In genomic region chr4:24240655-24241054, GRCh38 we compare ENCODE assay signal across 23 cellular contexts.
"Had no signal": no experiment of that assay in that cellular context is flagged by ENCODE, and none has a peak within 500 bp of the region (broad histone marks: within the 10 kb centered on the region; RNA-seq: fewer than 3 reads in every experiment).

No MANE protein-coding gene starts in this region.

- H3K27me3 Mint-ChIP-seq: activated CD8-positive, alpha-beta T cell treated with anti-CD3 and anti-CD28 coated beads for 36 hours; activated naive CD8-positive, alpha-beta T cell treated with anti-CD3 and anti-CD28 coated beads for 36 hours; dendritic cell treated with granulocyte-macrophage colony-stimulating factor and Interleukin-4, amounts not matched to agents 40 ng/mL and 50 ng/mL, for 4 days had no signal

- H3K4me3 ChIP-seq: cardiac muscle cell, left lung, tibial artery had no signal

- H3K4me1 Mint-ChIP-seq: activated naive CD8-positive, alpha-beta T cell treated with anti-CD3 and anti-CD28 coated beads for 36 hours; activated T-helper 17 cell treated with anti-CD3 and anti-CD28 coated beads, Interleukin-2, amount 50 U/mL, for 72 hours had no signal

- H3K27ac Mint-ChIP-seq: activated CD8-positive, alpha-beta T cell treated with anti-CD3 and anti-CD28 coated beads for 36 hours; activated naive CD8-positive, alpha-beta T cell treated with anti-CD3 and anti-CD28 coated beads for 36 hours; activated T-helper 17 cell treated with anti-CD3 and anti-CD28 coated beads, Interleukin-2, amount 50 U/mL, for 72 hours; dendritic cell treated with granulocyte-macrophage colony-stimulating factor and Interleukin-4, amounts not matched to agents 40 ng/mL and 50 ng/mL, for 4 days; nephron progenitor cell; T-helper 2 cell treated with Interferon-gamma antibody and Interleukin-4, amounts not matched to agents 5 μg/mL and 100 μg/mL, for 36 hours had no signal

- H3K4me3 Mint-ChIP-seq: activated CD8-positive, alpha-beta T cell treated with anti-CD3 and anti-CD28 coated beads for 36 hours; activated naive CD8-positive, alpha-beta T cell treated with anti-CD3 and anti-CD28 coated beads for 36 hours; activated T-helper 17 cell treated with anti-CD3 and anti-CD28 coated beads, Interleukin-2, amount 50 U/mL, for 72 hours; dendritic cell treated with granulocyte-macrophage colony-stimulating factor and Interleukin-4, amounts not matched to agents 40 ng/mL and 50 ng/mL, for 4 days; nephron progenitor cell; T-helper 2 cell treated with Interferon-gamma antibody and Interleukin-4, amounts not matched to agents 5 μg/mL and 100 μg/mL, for 36 hours had no signal

- H3K36me3 Mint-ChIP-seq: activated naive CD8-positive, alpha-beta T cell treated with anti-CD3 and anti-CD28 coated beads for 36 hours had no signal

- H3K4me1 ChIP-seq: tibial artery had no signal

- H3K36me3 ChIP-seq: cardiac muscle cell, left lung, tibial artery had no signal

- H3K27me3 ChIP-seq: cardiac muscle cell, left lung, tibial artery had no signal

- H3K27ac ChIP-seq: cardiac muscle cell, left lung, tibial artery had no signal

- ATAC-seq: activated CD8-positive, alpha-beta T cell treated with anti-CD3 and anti-CD28 coated beads for 36 hours; activated T-helper 17 cell treated with anti-CD3 and anti-CD28 coated beads, Interleukin-2, amount 50 U/mL, for 72 hours; left lung had no signal

- H3K9me3 ChIP-seq: left lung, tibial artery had no signal

- DNase-seq: activated CD4-positive, alpha-beta T cell treated with anti-CD3 and anti-CD28 coated beads for 48 hours; activated CD4-positive, CD25-positive, alpha-beta regulatory T cell; activated CD8-positive, alpha-beta T cell treated with anti-CD3 and anti-CD28 coated beads for 36 hours; activated naive CD4-positive, alpha-beta T cell; activated naive CD8-positive, alpha-beta T cell treated with anti-CD3 and anti-CD28 coated beads for 36 hours; activated T-cell treated with anti-CD3 and anti-CD28 coated beads, Interleukin-2, amount 50 U/mL, for 1 hour; amniotic stem cell; effector CD8-positive, alpha-beta T cell; kidney; left lung; mammary epithelial cell; nephron progenitor cell; occipital lobe; posterior cingulate gyrus; retina; stimulated activated CD4-positive, alpha-beta T cell treated with anti-CD3 and anti-CD28 coated beads, Interleukin-2, amount 100 ng/mL, for 24 hours; stimulated activated naive CD4-positive, alpha-beta T cell treated with Interleukin-2 at 50 U/mL for 16 hours; substantia nigra; tibial artery had no signal

- H3K9me3 Mint-ChIP-seq: activated CD8-positive, alpha-beta T cell treated with anti-CD3 and anti-CD28 coated beads for 36 hours; activated naive CD8-positive, alpha-beta T cell treated with anti-CD3 and anti-CD28 coated beads for 36 hours; dendritic cell treated with granulocyte-macrophage colony-stimulating factor and Interleukin-4, amounts not matched to agents 40 ng/mL and 50 ng/mL, for 4 days; nephron progenitor cell; T-helper 2 cell treated with Interferon-gamma antibody and Interleukin-4, amounts not matched to agents 5 μg/mL and 100 μg/mL, for 36 hours had no signal
